Comparison of ENCODE assay signal across 2 cellular contexts in genomic region chr9:16639644-16640043, GRCh38.
TF ChIP-seq lines count a peak whose summit lies in the region.

No MANE protein-coding gene starts in this region.

TF ChIP-seq in IMR-90, 13 proteins besides CTCF, POLR2A, EP300 and RAD21:
- TF ChIP-seq RCOR1 (IDR thresholded peaks at IDR 0.05; ENCODE audit: insufficient replicate concordance, low read length) (no peak), ELK1 (IDR thresholded peaks at IDR 0.05; ENCODE audit: borderline replicate concordance, low read depth, low read length) (no peak), MAZ (IDR thresholded peaks at IDR 0.05; ENCODE audit: borderline replicate concordance, low read depth, low read length) (no peak), MXI1 (IDR thresholded peaks at IDR 0.05; ENCODE audit: borderline replicate concordance, low read depth, low read length) (no peak), CHD1 (IDR thresholded peaks at IDR 0.05; ENCODE audit: low read depth, low read length) (no peak), NFE2L2 (IDR thresholded peaks at IDR 0.05; ENCODE audit: low read depth, low read length) (no peak), CEBPB (IDR thresholded peaks at IDR 0.05; ENCODE audit: low read depth, low read length) (no peak), RFX5 (IDR thresholded peaks at IDR 0.05; ENCODE audit: low read depth, low read length) (no peak), MAFK (IDR thresholded peaks at IDR 0.05; ENCODE audit: low read depth, low read length) (no peak), FOS (IDR thresholded peaks at IDR 0.05; ENCODE audit: low read depth, low read length) (no peak)
- TF ChIP-seq, protein P1, sequence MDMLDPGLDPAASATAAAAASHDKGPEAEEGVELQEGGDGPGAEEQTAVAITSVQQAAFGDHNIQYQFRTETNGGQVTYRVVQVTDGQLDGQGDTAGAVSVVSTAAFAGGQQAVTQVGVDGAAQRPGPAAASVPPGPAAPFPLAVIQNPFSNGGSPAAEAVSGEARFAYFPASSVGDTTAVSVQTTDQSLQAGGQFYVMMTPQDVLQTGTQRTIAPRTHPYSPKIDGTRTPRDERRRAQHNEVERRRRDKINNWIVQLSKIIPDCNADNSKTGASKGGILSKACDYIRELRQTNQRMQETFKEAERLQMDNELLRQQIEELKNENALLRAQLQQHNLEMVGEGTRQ (IDR thresholded peaks at IDR 0.05; ENCODE audit: low read depth, low read length): no peak

TF ChIP-seq in WTC11, 78 proteins besides CTCF, POLR2A, EP300 and RAD21:
- TF ChIP-seq ZNF121 (CRISPR knock-in tag; IDR thresholded peaks at IDR 0.05) (peak; percentile 92), TP53 (CRISPR knock-in tag; IDR thresholded peaks at IDR 0.05) (no peak)
